Comparison of ENCODE assay signal across 10 cellular contexts in the genomic region with DNA sequence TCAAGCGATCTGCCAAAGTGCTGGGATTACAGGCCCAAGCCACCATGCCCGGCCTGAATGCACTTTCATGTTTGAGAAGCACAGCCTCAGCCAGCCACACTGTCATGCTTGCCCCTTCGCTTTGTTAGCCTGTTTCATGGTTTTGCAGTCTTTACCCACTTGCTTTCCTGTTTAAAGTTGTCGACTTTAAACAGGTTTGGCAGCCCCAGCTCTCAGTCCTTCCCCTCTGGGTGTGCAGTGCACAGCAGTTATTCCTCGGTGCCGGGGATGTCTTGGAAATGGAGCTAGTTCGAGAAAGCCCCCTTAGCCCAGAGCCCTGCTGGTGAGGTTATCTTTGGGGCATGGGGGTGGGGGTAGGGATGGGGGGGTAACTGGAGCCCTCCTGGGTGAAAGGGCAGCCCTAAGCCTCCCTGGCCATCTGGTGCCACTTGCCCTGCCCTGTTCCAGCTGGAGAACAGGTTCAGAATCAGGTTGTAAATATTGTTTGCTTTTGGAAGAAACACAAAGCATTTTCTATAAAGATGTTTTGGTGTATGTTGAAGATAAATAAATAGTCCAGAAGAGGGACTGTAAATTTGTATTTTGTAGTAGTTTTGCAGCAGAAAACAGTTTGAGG. TPM values are rescaled to one million over a fixed set of nuclear protein-coding genes. Genes with fewer than 3 reads are reported as not detected.
DNase-seq lines count a peak whose midpoint lies in the region; ATAC-seq and TF ChIP-seq lines count a peak whose summit lies in the region.
"Had no signal": no experiment of that assay in that cellular context is flagged by ENCODE, and none has a peak within 500 bp of the region (broad histone marks: within the 10 kb centered on the region; RNA-seq: fewer than 3 reads in every experiment).

No MANE protein-coding gene starts in this region.

- no peaks in the 10 kb centered on the region for H3K9me3 Mint-ChIP-seq in CD14-positive monocyte
- H3K9me3 Mint-ChIP-seq in neural progenitor cell = no peaks in the 10 kb centered on the region

- H3K4me1 Mint-ChIP-seq in CD14-positive monocyte (peaks cover 83% of the 10 kb centered on the region), neural progenitor cell (peaks cover 80% of the 10 kb centered on the region)

- no peaks in the 10 kb centered on the region for H3K27me3 ChIP-seq in Loucy (ENCODE audit: insufficient read depth, low read length, poor library complexity, severe bottlenecking)
- no peaks in the 10 kb centered on the region for H3K27me3 ChIP-seq in colonic mucosa
- no peaks in the 10 kb centered on the region for H3K27me3 ChIP-seq in neural progenitor cell
- H3K27me3 ChIP-seq: adrenal gland had no signal

- H3F3A ChIP-seq in Loucy (ENCODE audit: low read depth) (no peaks in the 10 kb centered on the region), neural progenitor cell (ENCODE audit: low read depth) (peaks cover 35% of the 10 kb centered on the region)

- peak overlapping the region in 4 of 7 donors; percentile 50 to 94 (median 78) for H3K27ac Mint-ChIP-seq in CD14-positive monocyte
- peak overlapping the region; percentile 87 for H3K27ac Mint-ChIP-seq in neural progenitor cell

- TF ChIP-seq CTCF in CD14-positive monocyte (IDR thresholded peaks at IDR 0.05) (no peak), Loucy (conservative IDR thresholded peaks at IDR 0.05; ENCODE audit: low read length) (no peak), colonic mucosa (IDR thresholded peaks at IDR 0.05) (no peak), neural progenitor cell (IDR thresholded peaks at IDR 0.05) (no peak)

- DNase-seq in CD14-positive monocyte (ENCODE audit: low spot score) (peak; percentile 17), colonic mucosa (peak; percentile 28), neural progenitor cell (ENCODE audit: low spot score) (no peak), NCI-H146 (lab: John Stamatoyannopoulos, UW) (no peak), ACHN (no peak), 8988T (no peak)
- DNase-seq: NCI-H1048 had no signal

- peaks cover 0 to 5% (median 0%) of the 10 kb centered on the region in 3 donors for H3K27me3 Mint-ChIP-seq in CD14-positive monocyte (ENCODE audit: low read depth in 3 of 3)
- peaks cover 2% of the 10 kb centered on the region for H3K27me3 Mint-ChIP-seq in neural progenitor cell (ENCODE audit: insufficient read depth, low read depth)

- H3K9me2 ChIP-seq in Loucy (replicated peaks; ENCODE audit: low read depth, low read length) = no peaks in the 10 kb centered on the region

- H3K4me2 ChIP-seq in Loucy (ENCODE audit: low read depth, low read length, poor library complexity, severe bottlenecking) (peak overlapping the region; percentile 64), neural progenitor cell (peak overlapping the region; percentile 62)

- H4K20me1 ChIP-seq in Loucy (ENCODE audit: insufficient read depth, low read length, poor library complexity, severe bottlenecking) = peaks cover 8% of the 10 kb centered on the region
- peaks cover 85% of the 10 kb centered on the region for H4K20me1 ChIP-seq in neural progenitor cell (ENCODE audit: low read depth)

- H3K4me1 ChIP-seq in Loucy (ENCODE audit: insufficient read depth, low read length, poor library complexity, severe bottlenecking) = peaks cover 51% of the 10 kb centered on the region
- peaks cover 24% of the 10 kb centered on the region for H3K4me1 ChIP-seq in colonic mucosa
- peaks cover 60% of the 10 kb centered on the region for H3K4me1 ChIP-seq in neural progenitor cell

- H3K79me2 ChIP-seq in Loucy (ENCODE audit: insufficient read depth, low read length) (peaks cover 96% of the 10 kb centered on the region), neural progenitor cell (ENCODE audit: low read depth) (peaks cover 97% of the 10 kb centered on the region)

- H2AFZ ChIP-seq in Loucy (ENCODE audit: low read length) (no peak overlapping the region), neural progenitor cell (replicated peaks) (no peak overlapping the region)

- in situ Hi-C loops in ACHN (cut with HindIII; ENCODE audit: low pct_ligation_motif_present, low pct_unique_long_range_greater_than_20kb, low sequenced_read_pairs) = no loop called here

- no peaks in the 10 kb centered on the region for H3K9me3 ChIP-seq in Loucy (ENCODE audit: insufficient read depth, low read depth, low read length)
- no peaks in the 10 kb centered on the region for H3K9me3 ChIP-seq in colonic mucosa
- H3K9me3 ChIP-seq in neural progenitor cell (ENCODE audit: low read depth) = no peaks in the 10 kb centered on the region
- H3K9me3 ChIP-seq: adrenal gland had no signal

- H3K36me3 ChIP-seq in Loucy (ENCODE audit: insufficient read depth, low read length) (peaks cover 3% of the 10 kb centered on the region; the same call in 1 of the 2 replicates), colonic mucosa (no peaks in the 10 kb centered on the region), neural progenitor cell (no peaks in the 10 kb centered on the region)

- no peak for ATAC-seq in GM21423 (IDR thresholded peaks at IDR 0.05; ENCODE audit: unreplicated experiment)

- H3K27ac ChIP-seq in colonic mucosa (peak overlapping the region; percentile 55), neural progenitor cell (no peak overlapping the region)

- H3K36me3 Mint-ChIP-seq in CD14-positive monocyte = peaks cover 48 to 68% of the 10 kb centered on the region in 2 donors
- peaks cover 8% of the 10 kb centered on the region for H3K36me3 Mint-ChIP-seq in neural progenitor cell

- no peak overlapping the region for H3K4me3 Mint-ChIP-seq in CD14-positive monocyte
- peak overlapping the region; percentile 60 for H3K4me3 Mint-ChIP-seq in neural progenitor cell

- H3K9ac ChIP-seq in Loucy (ENCODE audit: low read depth, low read length, poor library complexity, severe bottlenecking) (peak overlapping the region; percentile 56), colonic mucosa (ENCODE audit: low read depth in 2 of 2, low read length in 2 of 2) (peak overlapping the region in 1 of 2 donors; percentile 55), neural progenitor cell (no peak overlapping the region)

- H3K4me3 ChIP-seq in Loucy (ENCODE audit: low read length, poor library complexity, severe bottlenecking) = peak overlapping the region; percentile 45
- H3K4me3 ChIP-seq in colonic mucosa = no peak overlapping the region
- no peak overlapping the region for H3K4me3 ChIP-seq in neural progenitor cell
- H3K4me3 ChIP-seq: adrenal gland had no signal

- intact Hi-C loops in CD14-positive monocyte (cut with micrococcal nuclease) (no loop called here), colonic mucosa (cut with DNase I) (no loop called here)

RNA-seq across cellular contexts. Expression of a gene that starts 14.8 kb away (rescaled TPM):
- 100 to 1,000 TPM; 123 to 160 TPM for polyA plus RNA-seq in CD14-positive monocyte
- total RNA-seq in colonic mucosa (10 to 100 TPM; 83.5 to 91.7 TPM), neural progenitor cell (ENCODE audit: low replicate concordance) (32.7 and 68.9 TPM in 2 replicates)

Comparison
In these comparisons a context has a peak if more than half of its experiments do, and no peak if none do; other contexts are left out.
1. DNase-seq: peak in CD14-positive monocyte (single experiment) and colonic mucosa (single experiment); none in neural progenitor cell (single experiment), NCI-H146 (single experiment), ACHN (single experiment) and 8988T (single experiment).